ENCODE assay signal across 8 cellular contexts in the genomic region with DNA sequence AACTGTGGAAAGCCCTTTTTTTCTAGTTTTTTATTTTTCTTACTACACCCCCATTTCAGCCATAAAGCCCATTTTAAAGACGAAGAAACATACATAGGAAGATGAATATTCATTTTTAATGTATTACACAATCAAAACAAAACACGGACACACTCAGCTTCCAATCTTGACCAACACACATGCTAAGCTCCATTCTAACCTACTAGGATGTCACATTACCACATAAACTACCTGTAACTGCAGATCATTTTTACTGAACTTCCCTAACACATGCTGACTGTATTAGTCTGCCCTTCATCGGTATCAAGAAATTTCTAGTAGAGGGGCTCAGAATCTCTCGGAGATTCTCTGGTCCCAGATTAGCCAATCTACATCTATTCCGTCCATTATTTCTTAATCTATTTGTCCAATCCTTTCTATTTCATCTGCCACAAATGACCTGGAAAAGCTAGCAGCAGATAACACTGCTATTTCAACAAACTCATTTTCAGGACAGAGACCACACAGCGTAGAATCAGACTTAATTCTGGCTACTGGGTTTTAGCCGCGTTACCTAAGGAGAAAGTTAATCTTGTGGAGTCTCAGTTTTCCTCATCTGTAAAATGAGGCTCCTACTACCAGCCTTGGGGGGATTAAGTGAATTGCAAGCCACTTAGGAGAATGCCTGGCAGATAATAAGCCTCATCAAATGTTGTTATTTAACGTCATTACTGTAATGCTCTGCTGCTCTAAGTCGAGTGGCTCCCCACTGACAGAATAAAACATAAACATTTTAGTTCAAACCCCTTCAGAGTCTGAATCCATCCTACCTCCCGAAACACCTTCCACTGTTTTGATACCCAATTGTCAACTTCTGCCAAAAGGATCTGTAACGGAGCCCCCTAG. TPM values are rescaled to one million over a fixed set of nuclear protein-coding genes. Genes with fewer than 3 reads are reported as not detected.
A peak's percentile ranks its signal among the peaks of the same experiment; 100 is the strongest.
DNase-seq lines count a peak whose midpoint lies in the region; ATAC-seq, FAIRE-seq and TF ChIP-seq lines count a peak whose summit lies in the region.

No MANE protein-coding gene starts in this region.

- H3K9me3 ChIP-seq in DND-41 (ENCODE audit: insufficient read depth, low read length, severe bottlenecking) (no peaks in the 10 kb centered on the region), esophagus (ENCODE audit: control insufficient read depth in 2 of 2, insufficient read depth in 1 of 2, low read depth in 1 of 2, low read length in 1 of 2) (no peaks in the 10 kb centered on the region), prostate gland (no peaks in the 10 kb centered on the region)

- FAIRE-seq in RCC 7860 (lab: Jason Lieb, UNC): no peak

- no peak for DNase-seq in DND-41
- peak; percentile 60 for DNase-seq in NCI-H748 (lab: John Stamatoyannopoulos, UW; ENCODE audit: unreplicated experiment)
- no peak for DNase-seq in prostate gland (ENCODE audit: low spot score)
- no peak for DNase-seq in RCC 7860 (ENCODE audit: low spot score)
- no peak for DNase-seq in SW 1271 (lab: John Stamatoyannopoulos, UW)
- no peak for DNase-seq in AG08396 (ENCODE audit: low spot score)
- DNase-seq in activated CD8-positive, alpha-beta memory T cell treated with anti-CD3 and anti-CD28 coated beads, Interleukin-2, amount 50 U/mL, for 48 hours: no peak

- ATAC-seq in DND-41 (ENCODE audit: insufficient read depth, low read depth): no peak

- H3K79me2 ChIP-seq in DND-41 (ENCODE audit: insufficient read depth, low read length): peaks cover 85% of the 10 kb centered on the region

- H3K4me2 ChIP-seq in DND-41 (ENCODE audit: insufficient read depth, low read length): peak overlapping the region; percentile 80

- TF ChIP-seq CTCF in DND-41 (IDR thresholded peaks at IDR 0.05; ENCODE audit: borderline replicate concordance, extremely low read depth, low read length, poor library complexity, severe bottlenecking) (no peak), prostate gland (IDR thresholded peaks at IDR 0.05) (no peak)

- peak overlapping the region; percentile 86 for H3K9ac ChIP-seq in DND-41 (ENCODE audit: low read depth, low read length)

- peaks cover 56% of the 10 kb centered on the region for H4K20me1 ChIP-seq in DND-41 (ENCODE audit: insufficient read depth, low read length)

- WGBS in esophagus, 2 donors: 3% methylated on average over 12 of the region's 12 CpGs
- WGBS in prostate gland: under 1% methylated on average over 12 of the region's 12 CpGs

- H3K36me3 ChIP-seq in DND-41 (ENCODE audit: insufficient read depth, low read length): peaks cover 7% of the 10 kb centered on the region
- H3K36me3 ChIP-seq in esophagus (ENCODE audit: control insufficient read depth in 2 of 2, insufficient read depth in 2 of 2, low read length in 1 of 2): no peaks in the 10 kb centered on the region
- no peaks in the 10 kb centered on the region for H3K36me3 ChIP-seq in prostate gland

- H3K27ac ChIP-seq in DND-41 (ENCODE audit: low read length): peak overlapping the region; percentile 49; the same call in 1 of the 2 replicates
- peak overlapping the region; percentile 66 to 97 for H3K27ac ChIP-seq in esophagus (ENCODE audit: low read depth in 2 of 2, low read length in 1 of 2)
- H3K27ac ChIP-seq in prostate gland: peak overlapping the region; percentile 100

- intact Hi-C loops in prostate gland (cut with DNase I): loop anchor here (10.0 kb wide), 1 partner anchor 119 kb away; no protein-coding TSS in a partner anchor

- H2AFZ ChIP-seq in DND-41 (ENCODE audit: low read depth, low read length): no peak overlapping the region

- TF ChIP-seq POLR2A in prostate gland (IDR thresholded peaks at IDR 0.05): no peak

- H3K27me3 ChIP-seq in DND-41 (ENCODE audit: insufficient read depth, low read length, poor library complexity) (no peaks in the 10 kb centered on the region), esophagus (ENCODE audit: control insufficient read depth in 1 of 2, insufficient read depth in 2 of 2, low read length in 2 of 2) (no peaks in the 10 kb centered on the region), prostate gland (replicated peaks; ENCODE audit: insufficient read depth) (no peaks in the 10 kb centered on the region)

- H3K4me3 ChIP-seq in DND-41 (ENCODE audit: low read depth in 1 of 2, low read length in 2 of 2): peak overlapping the region; percentile 26 to 97; a peak in 3 of 4 replicates
- H3K4me3 ChIP-seq in esophagus (ENCODE audit: low read depth in 1 of 2, low read length in 2 of 2): peak overlapping the region; percentile 34 to 100
- peak overlapping the region; percentile 98 to 100 for H3K4me3 ChIP-seq in prostate gland

- H3K4me1 ChIP-seq in DND-41 (ENCODE audit: insufficient read depth, low read length) (peaks cover 60% of the 10 kb centered on the region), esophagus (ENCODE audit: control insufficient read depth in 2 of 2, insufficient read depth in 2 of 2, low read length in 1 of 2) (peaks cover 0 to 2% of the 10 kb centered on the region in 2 donors), prostate gland (replicated peaks) (no peaks in the 10 kb centered on the region)

RNA-seq across cellular contexts. Expression of gene CCNI, which starts 1.6 kb away (rescaled TPM):
- 100 to 1,000 TPM in 1 of 2 donors, 10 to 100 TPM in 1; 70.0 to 112 TPM for polyA plus RNA-seq in esophagus
- total RNA-seq in prostate gland: 100 to 1,000 TPM; 274 to 367 TPM

Comparison
In these comparisons a context has a peak if more than half of its experiments do, and no peak if none do; other contexts are left out.
1. H3K27ac ChIP-seq: peak in every context shown above with its lines; median percentile 100 in prostate gland; 82 in esophagus; 49 in DND-41.